In genomic region chr1:52348704-52349301, GRCh38 we compare ENCODE assay signal across 8 cellular contexts. TPM values are rescaled to one million over a fixed set of nuclear protein-coding genes. Genes with fewer than 3 reads are reported as not detected.
A peak's percentile ranks its signal among the peaks of the same experiment; 100 is the strongest.
DNase-seq lines count a peak whose midpoint lies in the region; TF ChIP-seq lines count a peak whose summit lies in the region.

No MANE protein-coding gene starts in this region.

- H3K4me1 ChIP-seq in mesodermal cell (ENCODE audit: control insufficient read depth, insufficient read depth, low read length, poor library complexity, severe bottlenecking) = peaks cover 17% of the 10 kb centered on the region

- WGBS in mesodermal cell (ENCODE audit: insufficient coverage in 2 of 2), 2 experiments = 66 to 71% methylated on average over 8 of the region's 8 CpGs

- peak; percentile 74 for DNase-seq in D341Med (ENCODE audit: low spot score)
- DNase-seq in MG63 = peak; percentile 23
- peak; percentile 48 for DNase-seq in dermis blood vessel endothelial cell
- no peak for DNase-seq in coronary artery (ENCODE audit: low spot score)
- DNase-seq in activated gamma-delta T cell treated with Interleukin-2 at 50 U/mL for 16 hours = no peak
- DNase-seq in 8988T = no peak
- DNase-seq in germinal center (ENCODE audit: low spot score) = no peak

- H3K4me3 ChIP-seq in MG63 (no peak overlapping the region), mesodermal cell (ENCODE audit: extremely low read depth, insufficient read depth, low read length, poor library complexity, severe bottlenecking) (no peak overlapping the region), coronary artery (no peak overlapping the region)

- TF ChIP-seq CTCF in coronary artery (IDR thresholded peaks at IDR 0.05) = no peak

- H3K36me3 ChIP-seq in MG63 (peaks cover 24% of the 10 kb centered on the region), mesodermal cell (ENCODE audit: control insufficient read depth, insufficient read depth, low read length) (peaks cover 34% of the 10 kb centered on the region)

- no peaks in the 10 kb centered on the region for H3K27me3 ChIP-seq in MG63

- H3K9me3 ChIP-seq in MG63 = no peaks in the 10 kb centered on the region
- H3K9me3 ChIP-seq in mesodermal cell (ENCODE audit: control insufficient read depth, low read length) = no peaks in the 10 kb centered on the region

- peak overlapping the region; percentile 19 for H3K27ac ChIP-seq in mesodermal cell (ENCODE audit: low read depth, low read length, severe bottlenecking)
- no peak overlapping the region for H3K27ac ChIP-seq in coronary artery

RNA-seq across cellular contexts. Expression of gene CC2D1B, which starts 17.2 kb away (rescaled TPM):
- 24.2 and 25.3 TPM in 2 replicates for total RNA-seq in MG63 (2014; rRNA removed; shearing (Covaris generic); ENCODE audit: low replicate concordance)
- 28.5 and 37.3 TPM in 2 replicates for total RNA-seq in dermis blood vessel endothelial cell
- 15.2 TPM for polyA plus RNA-seq in mesodermal cell (2013, experiment 1 of 2)
- 14.3 TPM for polyA plus RNA-seq in mesodermal cell (2013, experiment 2 of 2)

RNA-seq across cellular contexts. Expression of gene ORC1, which starts 55.4 kb away (rescaled TPM):
- 16.0 and 23.1 TPM in 2 replicates for total RNA-seq in MG63 (2014; rRNA removed; shearing (Covaris generic); ENCODE audit: low replicate concordance)
- 2.9 and 11.2 TPM in 2 replicates for total RNA-seq in dermis blood vessel endothelial cell
- 13.9 TPM for polyA plus RNA-seq in mesodermal cell (2013, experiment 1 of 2)
- polyA plus RNA-seq in mesodermal cell (2013, experiment 2 of 2) = 14.1 TPM

RNA-seq across cellular contexts. Expression of gene PRPF38A, which starts 55.6 kb away (rescaled TPM):
- 10.0 and 14.1 TPM in 2 replicates for total RNA-seq in MG63 (2014; rRNA removed; shearing (Covaris generic); ENCODE audit: low replicate concordance)
- total RNA-seq in dermis blood vessel endothelial cell = 15.1 and 23.0 TPM in 2 replicates
- polyA plus RNA-seq in mesodermal cell (2013, experiment 1 of 2) = 37.3 TPM
- 35.3 TPM for polyA plus RNA-seq in mesodermal cell (2013, experiment 2 of 2)

Comparison
In these comparisons a context has a peak if more than half of its experiments do, and no peak if none do; other contexts are left out.
1. DNase-seq: peak in D341Med (single experiment), MG63 (single experiment) and dermis blood vessel endothelial cell (single experiment); none in coronary artery (single experiment), activated gamma-delta T cell treated with Interleukin-2 at 50 U/mL for 16 hours (single experiment), 8988T (single experiment) and germinal center (single experiment).